ENCODE assay signal across 8 cellular contexts in the genomic region with DNA sequence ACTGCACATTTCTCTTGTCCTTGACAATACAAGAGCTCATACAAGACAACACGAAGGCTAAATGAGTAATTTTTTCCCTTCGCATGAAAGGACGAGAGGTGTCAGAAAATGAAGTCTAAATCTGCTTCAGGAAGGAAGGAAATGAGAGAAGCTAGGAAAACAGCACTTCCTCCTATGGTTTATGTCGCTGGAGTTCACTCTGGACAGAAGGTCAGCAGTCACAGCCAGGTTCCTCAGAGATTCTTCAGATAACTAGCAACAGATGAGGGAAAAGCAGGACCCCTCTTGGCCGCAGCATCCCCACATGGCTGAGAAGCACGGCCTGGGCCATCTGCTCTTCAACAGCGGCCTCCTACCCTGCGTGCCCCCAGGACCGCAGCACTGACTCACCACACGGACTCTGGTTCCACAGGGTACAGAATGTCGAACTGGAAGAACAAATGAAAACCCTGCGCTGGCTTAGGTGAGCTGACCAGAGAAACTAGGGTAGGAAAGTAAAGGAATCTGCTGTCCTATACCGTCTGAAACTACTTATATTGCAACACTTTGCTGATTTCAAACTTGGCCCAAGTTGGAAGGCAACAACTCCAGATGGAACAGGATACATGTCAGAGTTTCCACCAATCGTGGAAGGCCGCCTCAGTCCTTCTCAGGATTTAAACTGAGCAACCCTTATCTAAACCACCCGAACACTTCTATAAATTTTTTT. TPM values are rescaled to one million over a fixed set of nuclear protein-coding genes. Genes with fewer than 3 reads are reported as not detected.
DNase-seq lines count a peak whose midpoint lies in the region; ATAC-seq lines count a peak whose summit lies in the region.

No MANE protein-coding gene starts in this region.

- peak; percentile 6 for DNase-seq in SKM-1 treated with dmso at 0.1 percent for 144 hours (lab: John Stamatoyannopoulos, UW; ENCODE audit: unreplicated experiment)
- no peak for DNase-seq in SKM-1 (lab: John Stamatoyannopoulos, UW; ENCODE audit: unreplicated experiment)
- DNase-seq in dermis blood vessel endothelial cell, result peak; percentile 86
- DNase-seq in aorta, result peak in 1 of 2 donors; percentile 79
- DNase-seq in Kasumi-1 (lab: John Stamatoyannopoulos, UW), result no peak
- DNase-seq in NCI-H2081 (lab: John Stamatoyannopoulos, UW), result no peak

- intact Hi-C loops in aorta (cut with DNase I), result no loop called here

- H3K9me3 ChIP-seq in mesodermal cell (ENCODE audit: control insufficient read depth, low read length), result no peaks in the 10 kb centered on the region
- H3K9me3 ChIP-seq in aorta (ENCODE audit: control insufficient read depth, low read length), result no peaks in the 10 kb centered on the region

- no peaks in the 10 kb centered on the region for H3K27me3 ChIP-seq in aorta (ENCODE audit: control insufficient read depth in 1 of 2, insufficient read depth in 2 of 2, low read length in 1 of 2)

- no peak overlapping the region for H3K4me3 ChIP-seq in mesodermal cell (ENCODE audit: extremely low read depth, insufficient read depth, low read length, poor library complexity, severe bottlenecking)
- H3K4me3 ChIP-seq in aorta (ENCODE audit: low read length in 2 of 2), result no peak overlapping the region

- 91 to 93% methylated on average over 8 to 13 of the region's 16 CpGs for WGBS in mesodermal cell (ENCODE audit: insufficient coverage in 2 of 2), 2 experiments
- 82% methylated on average over 16 of the region's 16 CpGs for WGBS in aorta, 2 donors

- H3K36me3 ChIP-seq in mesodermal cell (ENCODE audit: control insufficient read depth, insufficient read depth, low read length), result peaks cover 47% of the 10 kb centered on the region
- H3K36me3 ChIP-seq in aorta (ENCODE audit: control insufficient read depth in 1 of 2, insufficient read depth in 2 of 2, low read length in 1 of 2), result no peaks in the 10 kb centered on the region

- H3K27ac ChIP-seq in mesodermal cell (ENCODE audit: low read depth, low read length, severe bottlenecking), result peak overlapping the region; percentile 60
- no peak overlapping the region for H3K27ac ChIP-seq in aorta (ENCODE audit: low read depth in 1 of 2, low read length in 2 of 2)

- peaks cover 53% of the 10 kb centered on the region for H3K4me1 ChIP-seq in mesodermal cell (ENCODE audit: control insufficient read depth, insufficient read depth, low read length, poor library complexity, severe bottlenecking)
- H3K4me1 ChIP-seq in aorta (ENCODE audit: control insufficient read depth in 1 of 2, insufficient read depth in 2 of 2, low read length in 2 of 2), result peaks cover 0 to 2% of the 10 kb centered on the region in 2 donors

- peak; percentile 67 for ATAC-seq in aorta (ENCODE audit: low FRiP score)
- no peak for ATAC-seq in GM21717 (IDR thresholded peaks at IDR 0.05; ENCODE audit: unreplicated experiment)

RNA-seq across cellular contexts. Expression of a gene that starts 26.3 kb away (rescaled TPM):
- 39.5 and 46.6 TPM in 2 replicates for total RNA-seq in dermis blood vessel endothelial cell
- 26.5 TPM for polyA plus RNA-seq in mesodermal cell (2013, experiment 1 of 2)
- polyA plus RNA-seq in mesodermal cell (2013, experiment 2 of 2), result 26.6 TPM
- total RNA-seq in aorta, result 10 to 100 TPM; 13.4 to 23.9 TPM
- polyA plus RNA-seq in aorta, result 1 to 10 TPM; 5.5 to 8.9 TPM

Comparison
In these comparisons a context has a peak if more than half of its experiments do, and no peak if none do; other contexts are left out.
1. DNase-seq: peak in SKM-1 treated with dmso at 0.1 percent for 144 hours (single experiment) and dermis blood vessel endothelial cell (single experiment); none in SKM-1 (single experiment), Kasumi-1 (0 of 2) and NCI-H2081 (0 of 2).